ENCODE assay signal across 13 cellular contexts in genomic region chr18:58208207-58208944, GRCh38.
A peak's percentile ranks its signal among the peaks of the same experiment; 100 is the strongest.
DNase-seq lines count a peak whose midpoint lies in the region; ATAC-seq, FAIRE-seq and TF ChIP-seq lines count a peak whose summit lies in the region.
"Had no signal": no experiment of that assay in that cellular context is flagged by ENCODE, and none has a peak within 500 bp of the region (broad histone marks: within the 10 kb centered on the region; RNA-seq: fewer than 3 reads in every experiment).

No MANE protein-coding gene starts in this region.

- dilution Hi-C loops in endothelial cell of umbilical vein (cut with MboI; ENCODE audit: extremely low pct_ligation_motif_present, low sequenced_read_pairs) = no loop called here

- H4K12ac ChIP-seq in trophoblast cell (ENCODE audit: low read depth, low read length) = no peak overlapping the region

- no peak overlapping the region for H2BK5ac ChIP-seq in trophoblast cell (ENCODE audit: low read depth, low read length, poor library complexity)

- no peaks in the 10 kb centered on the region for H3K27me3 Mint-ChIP-seq in nephron progenitor cell (ENCODE audit: low read depth, poor library complexity)

- H3K9me1 ChIP-seq in endothelial cell of umbilical vein (replicated peaks; ENCODE audit: control insufficient read depth, extremely low read depth, insufficient read depth, low read length) = no peaks in the 10 kb centered on the region

- H3K4me3 Mint-ChIP-seq in nephron progenitor cell = no peak overlapping the region
- H3K4me3 Mint-ChIP-seq: activated naive CD8-positive, alpha-beta T cell treated with anti-CD3 and anti-CD28 coated beads, Interleukin-2, amount 50 U/mL, for 24 hours had no signal

- no peak overlapping the region for H3K14ac ChIP-seq in trophoblast cell (ENCODE audit: low read length)

- no peaks in the 10 kb centered on the region for H3K27me3 ChIP-seq in ACC112 (ENCODE audit: insufficient read depth, low read length)
- no peaks in the 10 kb centered on the region for H3K27me3 ChIP-seq in HCT116 (ENCODE audit: insufficient read depth, low read length)
- H3K27me3 ChIP-seq in endothelial cell of umbilical vein (ENCODE audit: control insufficient read depth in 2 of 2, insufficient read depth in 2 of 2, low read length in 2 of 2) = no peaks in the 10 kb centered on the region
- H3K27me3 ChIP-seq in small intestine (ENCODE audit: control insufficient read depth in 2 of 2, insufficient read depth in 2 of 2, low read length in 2 of 2) = no peaks in the 10 kb centered on the region
- H3K27me3 ChIP-seq in trophoblast cell (ENCODE audit: insufficient read depth, low read length) = no peaks in the 10 kb centered on the region

- peak overlapping the region; percentile 85 for H3K27ac Mint-ChIP-seq in nephron progenitor cell
- H3K27ac Mint-ChIP-seq: activated naive CD8-positive, alpha-beta T cell treated with anti-CD3 and anti-CD28 coated beads, Interleukin-2, amount 50 U/mL, for 24 hours had no signal

- no peak for TF ChIP-seq CTCF in HCT116 (IDR thresholded peaks at IDR 0.05 in 2 of 3, conservative IDR thresholded peaks at IDR 0.05 in 1 of 3; ENCODE audit: borderline replicate concordance in 1 of 3, insufficient read depth in 1 of 3, low read depth in 2 of 3, low read length in 2 of 3)
- no peak for TF ChIP-seq CTCF in endothelial cell of umbilical vein (IDR thresholded peaks at IDR 0.05; ENCODE audit: extremely low read depth in 1 of 2, insufficient read depth in 1 of 2, low read depth in 1 of 2, low read length in 2 of 2)
- TF ChIP-seq CTCF in nephron progenitor cell (IDR thresholded peaks at IDR 0.05) = no peak

- no peak overlapping the region for H4K8ac ChIP-seq in trophoblast cell (ENCODE audit: low read depth, low read length)

- intact Hi-C loops in HCT116 (cut with micrococcal nuclease) = no loop called here
- intact Hi-C loops in endothelial cell of umbilical vein (cut with micrococcal nuclease) = no loop called here

- no peak overlapping the region for H2BK12ac ChIP-seq in trophoblast cell (ENCODE audit: low read length)

- H3K18ac ChIP-seq in trophoblast cell (ENCODE audit: low read length) = no peak overlapping the region

- H3K9me2 ChIP-seq in HCT116 (ENCODE audit: insufficient read depth) = no peaks in the 10 kb centered on the region

- H3K9me3 ChIP-seq in HCT116 (ENCODE audit: control insufficient read depth in 1 of 2, insufficient read depth in 1 of 2, low read depth in 1 of 2, low read length in 2 of 2) (no peaks in the 10 kb centered on the region), endothelial cell of umbilical vein (replicated peaks; ENCODE audit: control insufficient read depth, insufficient read depth, low read length) (no peaks in the 10 kb centered on the region), small intestine (ENCODE audit: control insufficient read depth, low read depth) (no peaks in the 10 kb centered on the region), trophoblast cell (ENCODE audit: insufficient read depth, low read depth, low read length) (no peaks in the 10 kb centered on the region)

- peaks cover 50% of the 10 kb centered on the region for H3K4me1 Mint-ChIP-seq in nephron progenitor cell

- H3K4me2 ChIP-seq in HCT116 (ENCODE audit: low read length) (peak overlapping the region; percentile 37), endothelial cell of umbilical vein (ENCODE audit: insufficient read depth, low read length) (peak overlapping the region; percentile 13), trophoblast cell (ENCODE audit: low read length) (no peak overlapping the region)

- CTCF ChIA-PET in HCT116 (lab: Charles Lee) (no interaction called here), endothelial cell of umbilical vein (lab: Charles Lee) (interaction anchor here (1.0 to 2.1 kb wide), 2 partner anchors 27 to 286 kb away, joined by 3 to 7 read pairs; no protein-coding TSS in a partner anchor)

- FAIRE-seq in endothelial cell of umbilical vein (lab: Jason Lieb, UNC) (peak; percentile 55), small intestine (lab: Jason Lieb, UNC) (no peak)

- H3K36me3 ChIP-seq in ACC112 (ENCODE audit: insufficient read depth, low read length) (no peaks in the 10 kb centered on the region), HCT116 (ENCODE audit: control insufficient read depth in 1 of 2, insufficient read depth in 2 of 2, low read length in 2 of 2) (no peaks in the 10 kb centered on the region), endothelial cell of umbilical vein (ENCODE audit: control insufficient read depth in 2 of 2, extremely low read depth in 1 of 2, insufficient read depth in 2 of 2, low read length in 2 of 2) (no peaks in the 10 kb centered on the region), small intestine (ENCODE audit: control insufficient read depth in 2 of 2, insufficient read depth in 2 of 2, low read length in 2 of 2) (no peaks in the 10 kb centered on the region), trophoblast cell (ENCODE audit: control insufficient read depth in 1 of 2, insufficient read depth in 2 of 2, low read length in 2 of 2) (no peaks in the 10 kb centered on the region)

- H3K4me1 ChIP-seq in ACC112 (ENCODE audit: control insufficient read depth, insufficient read depth, low read length, unreplicated experiment) (peaks cover 41% of the 10 kb centered on the region), HCT116 (ENCODE audit: control insufficient read depth in 1 of 2, insufficient read depth in 2 of 2, low read length in 2 of 2) (peaks cover 21 to 28% of the 10 kb centered on the region in 2 experiments), endothelial cell of umbilical vein (ENCODE audit: control insufficient read depth, extremely low read depth, insufficient read depth, low read length) (peaks cover 12% of the 10 kb centered on the region), small intestine (ENCODE audit: control insufficient read depth in 2 of 2, insufficient read depth in 1 of 2, low read depth in 1 of 2, low read length in 1 of 2) (no peaks in the 10 kb centered on the region), trophoblast cell (ENCODE audit: control insufficient read depth in 1 of 2, insufficient read depth in 2 of 2, low read length in 2 of 2) (peaks cover 0 to 3% of the 10 kb centered on the region in 2 experiments)

- H3K9ac ChIP-seq in HCT116 (ENCODE audit: low read length) = peak overlapping the region; percentile 1; the same call in 1 of the 2 replicates
- H3K9ac ChIP-seq in endothelial cell of umbilical vein (replicated peaks; ENCODE audit: extremely low read depth, insufficient read depth, low read length) = no peak overlapping the region
- H3K9ac ChIP-seq in trophoblast cell (ENCODE audit: low read length) = no peak overlapping the region

- H3K79me1 ChIP-seq in trophoblast cell (ENCODE audit: low read length) = no peaks in the 10 kb centered on the region

- ATAC-seq in HCT116 (no peak; the same call in 1 of the 2 replicates), GM21528 (IDR thresholded peaks at IDR 0.05; ENCODE audit: low FRiP score, unreplicated experiment) (no peak)
- ATAC-seq: activated naive CD8-positive, alpha-beta T cell treated with anti-CD3 and anti-CD28 coated beads, Interleukin-2, amount 50 U/mL, for 24 hours; left colon had no signal

- H3K4me3 ChIP-seq in ACC112 (ENCODE audit: low read depth, low read length) (peak overlapping the region; percentile 14; the same call in 1 of the 2 replicates), HCT116 (replicated peaks in 1 of 2; ENCODE audit: low read depth in 1 of 2, low read length in 2 of 2) (no peak overlapping the region), endothelial cell of umbilical vein (replicated peaks in 1 of 3; ENCODE audit: insufficient read depth in 1 of 3, low read depth in 1 of 3, low read length in 3 of 3) (no peak overlapping the region), small intestine (ENCODE audit: low read depth in 1 of 2, low read length in 2 of 2) (no peak overlapping the region), trophoblast cell (ENCODE audit: low read depth, low read length) (no peak overlapping the region)

- H3K4ac ChIP-seq in trophoblast cell (ENCODE audit: low read depth, low read length) = no peak overlapping the region

- H2BK120ac ChIP-seq in trophoblast cell (ENCODE audit: insufficient read depth, low read length, poor library complexity) = no peak overlapping the region

- TF ChIP-seq RAD21 in HCT116 (IDR thresholded peaks at IDR 0.05; ENCODE audit: low read depth) = no peak

- H3K9me3 Mint-ChIP-seq in nephron progenitor cell = peaks cover 4% of the 10 kb centered on the region
- H3K9me3 Mint-ChIP-seq: activated naive CD8-positive, alpha-beta T cell treated with anti-CD3 and anti-CD28 coated beads, Interleukin-2, amount 50 U/mL, for 24 hours had no signal

- TF ChIP-seq POLR2A in HCT116 (IDR thresholded peaks at IDR 0.05; ENCODE audit: borderline replicate concordance, extremely low read depth, insufficient read depth, insufficient read length) (no peak), endothelial cell of umbilical vein (IDR thresholded peaks at IDR 0.05; ENCODE audit: low read depth, low read length) (no peak)

- H2AFZ ChIP-seq in ACC112 (ENCODE audit: low read length, unreplicated experiment) = no peak overlapping the region
- H2AFZ ChIP-seq in HCT116 (ENCODE audit: low read depth, low read length, poor library complexity, severe bottlenecking) = no peak overlapping the region
- H2AFZ ChIP-seq in endothelial cell of umbilical vein (ENCODE audit: low read depth, low read length) = no peak overlapping the region
- H2AFZ ChIP-seq in trophoblast cell (ENCODE audit: insufficient read depth, low read length, poor library complexity) = no peak overlapping the region

- no peaks in the 10 kb centered on the region for H4K20me1 ChIP-seq in HCT116 (ENCODE audit: insufficient read depth)
- no peaks in the 10 kb centered on the region for H4K20me1 ChIP-seq in endothelial cell of umbilical vein (replicated peaks; ENCODE audit: control insufficient read depth, extremely low read depth, insufficient read depth, low read length)

- H3K23ac ChIP-seq in trophoblast cell (ENCODE audit: low read length) = no peak overlapping the region

- DNase-seq in HCT116 (ENCODE audit: low read depth, low spot score) (no peak), endothelial cell of umbilical vein (ENCODE audit: low read depth, low spot score) (peak; percentile 13), nephron progenitor cell (no peak), small intestine (no peak), trophoblast cell (no peak)
- DNase-seq in stimulated activated CD4-positive, alpha-beta T cell treated with anti-CD3 and anti-CD28 coated beads, Interleukin-1b, Interleukin-23, amount 100 ng/mL, for 48 hours = no peak
- DNase-seq: activated naive CD8-positive, alpha-beta T cell treated with anti-CD3 and anti-CD28 coated beads, Interleukin-2, amount 50 U/mL, for 24 hours; KG1; left colon; stimulated activated naive CD4-positive, alpha-beta T cell had no signal

- no peaks in the 10 kb centered on the region for H3K36me3 Mint-ChIP-seq in nephron progenitor cell (ENCODE audit: low read depth)
- H3K36me3 Mint-ChIP-seq: CD14-positive monocyte had no signal

- POLR2A ChIA-PET in HCT116 (lab: Charles Lee) (interaction anchor here (1.3 kb wide), 1 partner anchor 13 kb away, joined by 4 read pairs; no protein-coding TSS in a partner anchor), endothelial cell of umbilical vein (lab: Charles Lee) (no interaction called here)

- RAD21 ChIA-PET in HCT116 (lab: Charles Lee; ENCODE audit: low non-redundant PET in 1 of 2, low total read pairs in 2 of 2, uncharacterized antibody in 2 of 2, unreplicated experiment in 2 of 2) = no interaction called here

- 61 to 73% (median 73%) methylated on average over 4 of the region's 4 CpGs for WGBS in small intestine, 3 donors
- no CpG with 5 or more reads among the region's 4 CpGs for WGBS in trophoblast cell (ENCODE audit: extremely low coverage, insufficient coverage, insufficient read length)

- no peaks in the 10 kb centered on the region for H3K79me2 ChIP-seq in ACC112 (ENCODE audit: control insufficient read depth, insufficient read depth, low read length, unreplicated experiment)
- no peaks in the 10 kb centered on the region for H3K79me2 ChIP-seq in HCT116 (ENCODE audit: insufficient read depth, low read length)
- H3K79me2 ChIP-seq in endothelial cell of umbilical vein (ENCODE audit: control insufficient read depth, insufficient read depth, low read length) = no peaks in the 10 kb centered on the region
- H3K79me2 ChIP-seq in trophoblast cell (ENCODE audit: control insufficient read depth, insufficient read depth, low read length, poor library complexity) = no peaks in the 10 kb centered on the region

- H3K27ac ChIP-seq in ACC112 (ENCODE audit: low read depth, low read length) (peak overlapping the region; percentile 71), HCT116 (ENCODE audit: low read depth, low read length) (peak overlapping the region; percentile 19; the same call in 1 of the 2 replicates), endothelial cell of umbilical vein (ENCODE audit: insufficient read depth, low read depth, low read length) (no peak overlapping the region), small intestine (ENCODE audit: low read depth in 1 of 2, low read length in 1 of 2) (peak overlapping the region in 1 of 2 donors; percentile 62), trophoblast cell (ENCODE audit: low read depth, low read length) (no peak overlapping the region)

- BruUV-seq in HCT116 (replicated peaks; lab: Mats Ljungman, UMichigan) = no TSS peak
- BruUV-seq in endothelial cell of umbilical vein (replicated peaks; lab: Mats Ljungman, UMichigan) = no TSS peak

- no peak overlapping the region for H4K91ac ChIP-seq in trophoblast cell (ENCODE audit: low read depth, low read length)

- H2AK5ac ChIP-seq in trophoblast cell (ENCODE audit: low read length) = no peak overlapping the region

Comparison
In these comparisons a context has a peak if more than half of its experiments do, and no peak if none do; other contexts are left out.
1. H3K27ac ChIP-seq: peak in ACC112 (single experiment) and HCT116 (single experiment); none in endothelial cell of umbilical vein (single experiment) and trophoblast cell (single experiment).